ENCODE assay signal across 19 cellular contexts in the genomic region with DNA sequence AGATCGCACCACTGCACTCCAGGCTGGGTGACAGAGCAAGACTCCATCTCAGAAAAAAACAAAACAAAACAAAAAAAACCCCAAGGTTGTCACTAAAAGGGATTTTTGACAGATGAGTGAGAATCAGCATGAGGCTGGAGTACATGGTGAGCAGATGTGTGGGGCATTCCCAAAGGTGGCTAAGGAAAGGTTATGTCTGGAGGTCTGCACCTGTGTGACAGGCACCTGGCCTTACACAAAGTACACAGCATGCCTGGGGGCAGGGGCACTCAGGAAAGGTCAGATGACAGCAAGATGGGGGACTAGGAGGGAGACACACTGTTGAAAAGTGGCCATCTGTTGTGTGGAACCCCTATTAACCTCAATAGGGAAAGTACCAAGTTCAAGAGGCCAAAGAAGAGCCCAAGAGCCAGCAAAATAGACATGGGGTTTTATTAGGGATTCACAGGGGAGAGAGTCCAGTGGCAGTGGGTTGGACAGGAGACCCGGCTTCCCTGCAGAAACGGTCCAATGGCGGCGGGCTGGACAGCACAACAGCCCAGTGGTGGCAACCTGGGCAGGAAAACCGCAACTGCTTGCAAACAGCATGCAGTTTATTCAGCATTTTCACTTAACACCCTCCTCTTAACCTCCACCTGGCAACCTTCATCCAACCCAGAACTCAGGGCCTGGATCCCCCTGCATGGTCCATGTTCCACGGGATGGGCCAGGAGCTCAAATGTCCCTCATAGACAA.
DNase-seq lines count a peak whose midpoint lies in the region; ATAC-seq and TF ChIP-seq lines count a peak whose summit lies in the region.
"Had no signal": no experiment of that assay in that cellular context is flagged by ENCODE, and none has a peak within 500 bp of the region (broad histone marks: within the 10 kb centered on the region; RNA-seq: fewer than 3 reads in every experiment).

No MANE protein-coding gene starts in this region.

- no peaks in the 10 kb centered on the region for H3K9me3 ChIP-seq in stomach smooth muscle (ENCODE audit: control insufficient read depth in 2 of 2, low read length in 2 of 2)
- no peaks in the 10 kb centered on the region for H3K9me3 ChIP-seq in left ventricle myocardium inferior (replicated peaks)
- H3K9me3 ChIP-seq: psoas muscle, transverse colon had no signal

- peak; percentile 43 for ATAC-seq in HG02885 (IDR thresholded peaks at IDR 0.05; ENCODE audit: poor library complexity, unreplicated experiment)
- no peak for ATAC-seq in central memory CD8-positive, alpha-beta T cell (replicated peaks; ENCODE audit: extremely low read depth, poor library complexity, severe bottlenecking)
- ATAC-seq in HG03565 (IDR thresholded peaks at IDR 0.05; ENCODE audit: unreplicated experiment) = no peak
- ATAC-seq: activated T-cell treated with anti-CD3 and anti-CD28 coated beads, Interleukin-2, amount 50 U/mL, for 4 hours; esophagus mucosa; left colon; psoas muscle; T-cell had no signal

- peaks cover 39 to 57% of the 10 kb centered on the region in 2 donors for H3K36me3 ChIP-seq in stomach smooth muscle (ENCODE audit: control insufficient read depth in 2 of 2, insufficient read depth in 2 of 2, low read length in 2 of 2)
- H3K36me3 ChIP-seq in left ventricle myocardium inferior = peaks cover 52% of the 10 kb centered on the region

- H3K4me3 ChIP-seq in stomach smooth muscle (ENCODE audit: low read length in 2 of 2) = no peak overlapping the region
- no peak overlapping the region for H3K4me3 ChIP-seq in left ventricle myocardium inferior
- H3K4me3 ChIP-seq: psoas muscle, transverse colon had no signal

- peak overlapping the region; percentile 65 for H3K27ac Mint-ChIP-seq in activated CD4-positive, alpha-beta T cell treated with anti-CD3 and anti-CD28 coated beads, Interleukin-2, amount 10 ng/mL, durations not matched to agents 24 days and 14 days
- H3K27ac Mint-ChIP-seq in central memory CD8-positive, alpha-beta T cell (ENCODE audit: low read depth) = peak overlapping the region; percentile 53
- H3K27ac Mint-ChIP-seq: nephron progenitor cell, T-cell had no signal

- H3K27ac ChIP-seq in stomach smooth muscle (ENCODE audit: low read length) = peak overlapping the region; percentile 77
- H3K27ac ChIP-seq in left ventricle myocardium inferior (replicated peaks) = no peak overlapping the region
- H3K27ac ChIP-seq: psoas muscle, transverse colon had no signal

- peaks cover 97% of the 10 kb centered on the region for H3K36me3 Mint-ChIP-seq in activated CD4-positive, alpha-beta T cell treated with anti-CD3 and anti-CD28 coated beads, Interleukin-2, amount 10 ng/mL, durations not matched to agents 24 days and 14 days (ENCODE audit: low read depth)
- H3K36me3 Mint-ChIP-seq in central memory CD8-positive, alpha-beta T cell (ENCODE audit: insufficient read depth) = peaks cover 51% of the 10 kb centered on the region

- TF ChIP-seq CTCF in left ventricle myocardium inferior (IDR thresholded peaks at IDR 0.05; ENCODE audit: borderline replicate concordance) = no peak

- no peaks in the 10 kb centered on the region for H3K27me3 Mint-ChIP-seq in activated CD4-positive, alpha-beta T cell treated with anti-CD3 and anti-CD28 coated beads, Interleukin-2, amount 10 ng/mL, durations not matched to agents 24 days and 14 days
- H3K27me3 Mint-ChIP-seq in central memory CD8-positive, alpha-beta T cell = no peaks in the 10 kb centered on the region
- H3K27me3 Mint-ChIP-seq: T-cell had no signal

- peaks cover 65% of the 10 kb centered on the region for H3K4me1 Mint-ChIP-seq in activated CD4-positive, alpha-beta T cell treated with anti-CD3 and anti-CD28 coated beads, Interleukin-2, amount 10 ng/mL, durations not matched to agents 24 days and 14 days
- H3K4me1 Mint-ChIP-seq in central memory CD8-positive, alpha-beta T cell = peaks cover 34% of the 10 kb centered on the region

- intact Hi-C loops in activated CD4-positive, alpha-beta T cell treated with anti-CD3 and anti-CD28 coated beads, Interleukin-2, amount 10 ng/mL, durations not matched to agents 24 days and 14 days (cut with micrococcal nuclease) = no loop called here
- intact Hi-C loops in left ventricle myocardium inferior (cut with micrococcal nuclease) = no loop called here

- no peak overlapping the region for H3K9ac ChIP-seq in stomach smooth muscle (ENCODE audit: low read length in 2 of 2)

- H3K9me3 Mint-ChIP-seq in activated CD4-positive, alpha-beta T cell treated with anti-CD3 and anti-CD28 coated beads, Interleukin-2, amount 10 ng/mL, durations not matched to agents 24 days and 14 days = peaks cover 8% of the 10 kb centered on the region
- no peaks in the 10 kb centered on the region for H3K9me3 Mint-ChIP-seq in central memory CD8-positive, alpha-beta T cell
- H3K9me3 Mint-ChIP-seq: activated T-cell treated with anti-CD3 and anti-CD28 coated beads, Interleukin-2, amount 50 U/mL, for 4 hours; nephron progenitor cell; T-cell had no signal

- H3K4me1 ChIP-seq in stomach smooth muscle (ENCODE audit: control insufficient read depth, insufficient read depth, low read length) (peaks cover 50% of the 10 kb centered on the region), left ventricle myocardium inferior (peaks cover 13% of the 10 kb centered on the region)

- H3K4me3 Mint-ChIP-seq in activated CD4-positive, alpha-beta T cell treated with anti-CD3 and anti-CD28 coated beads, Interleukin-2, amount 10 ng/mL, durations not matched to agents 24 days and 14 days = no peak overlapping the region
- H3K4me3 Mint-ChIP-seq in central memory CD8-positive, alpha-beta T cell = no peak overlapping the region
- H3K4me3 Mint-ChIP-seq: activated T-cell treated with anti-CD3 and anti-CD28 coated beads, Interleukin-2, amount 50 U/mL, for 4 hours; nephron progenitor cell; T-cell had no signal

- DNase-seq in activated CD4-positive, alpha-beta T cell treated with anti-CD3 and anti-CD28 coated beads, Interleukin-2, amount 10 ng/mL, durations not matched to agents 24 days and 14 days = no peak
- DNase-seq in activated CD4-positive, alpha-beta T cell treated with anti-CD3 and anti-CD28 coated beads, Interleukin-2, amount 50 U/mL, for 4 hours = no peak
- DNase-seq in central memory CD8-positive, alpha-beta T cell (ENCODE audit: low spot score in 2 of 2) = no peak
- DNase-seq in left ventricle myocardium inferior = no peak
- DNase-seq in HPDE6-E6E7 (ENCODE audit: extremely low spot score) = no peak
- DNase-seq: activated CD4-positive, alpha-beta T cell treated with anti-CD3 and anti-CD28 coated beads, Interleukin-2, amount 50 U/mL, for 48 hours; activated T-cell treated with anti-CD3 and anti-CD28 coated beads, Interleukin-2, amount 50 U/mL, for 4 hours; C1 segment of cervical spinal cord; left colon; midbrain; NCI-H1436; nephron progenitor cell; psoas muscle; T-cell; transverse colon had no signal

- no peaks in the 10 kb centered on the region for H3K27me3 ChIP-seq in stomach smooth muscle (ENCODE audit: control insufficient read depth in 1 of 2, insufficient read depth in 2 of 2, low read length in 2 of 2)
- H3K27me3 ChIP-seq in left ventricle myocardium inferior (ENCODE audit: low read depth) = no peaks in the 10 kb centered on the region
- H3K27me3 ChIP-seq: transverse colon had no signal
